17 cellular contexts compared by ENCODE assay signal in the genomic region with DNA sequence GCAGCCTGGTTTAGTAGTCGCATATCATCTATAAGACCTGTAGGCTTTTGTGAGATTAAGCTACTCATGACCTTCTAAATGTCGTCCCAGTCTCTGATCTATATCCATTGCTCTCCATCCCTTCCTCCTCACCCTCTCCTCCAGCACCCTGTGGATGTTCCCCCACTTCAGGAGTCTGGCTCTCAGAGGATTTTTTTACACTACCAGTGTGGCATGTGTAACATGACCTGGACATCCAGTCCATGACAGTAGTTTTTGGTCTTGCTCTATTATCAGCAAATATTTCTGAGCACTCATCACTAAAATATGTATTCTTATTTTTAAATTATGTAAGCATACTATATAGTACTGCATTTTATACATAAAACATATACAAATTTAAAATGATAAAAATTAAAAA.
"Had no signal": no experiment of that assay in that cellular context is flagged by ENCODE, and none has a peak within 500 bp of the region (broad histone marks: within the 10 kb centered on the region; RNA-seq: fewer than 3 reads in every experiment).

No MANE protein-coding gene starts in this region.

- ATAC-seq: natural killer cell treated with Interleukin-12 subunit alpha and Interleukin-12 subunit beta and Interleukin-15 and Interleukin-18, amount 100 ng/mL, for 72 hours had no signal

- H3K27me3 Mint-ChIP-seq: activated naive CD8-positive, alpha-beta T cell treated with anti-CD3 and anti-CD28 coated beads for 36 hours; brain had no signal

- DNase-seq: activated CD4-positive, alpha-beta T cell treated with anti-CD3 and anti-CD28 coated beads, Interleukin-2, amount 10 ng/mL, durations not matched to agents 24 days and 14 days; activated CD8-positive, alpha-beta memory T cell treated with anti-CD3 and anti-CD28 coated beads for 24 hours; activated gamma-delta T cell treated with Interleukin-2 at 50 U/mL for 16 hours; activated naive CD8-positive, alpha-beta T cell treated with anti-CD3 and anti-CD28 coated beads for 36 hours; amygdala; effector CD4-positive, alpha-beta T cell; esophagus squamous epithelium; glutamatergic neuron; kidney glomerular epithelial cell; mesendoderm; nucleus accumbens; T-helper 2 cell; upper lobe of left lung had no signal

- H3K9me3 Mint-ChIP-seq: central memory CD8-positive, alpha-beta T cell; natural killer cell treated with Interleukin-12 subunit alpha and Interleukin-12 subunit beta and Interleukin-15 and Interleukin-18, amount 100 ng/mL, for 72 hours had no signal

- H3K4me3 Mint-ChIP-seq: activated CD4-positive, alpha-beta T cell treated with anti-CD3 and anti-CD28 coated beads, Interleukin-2, amount 10 ng/mL, durations not matched to agents 24 days and 14 days; activated naive CD8-positive, alpha-beta T cell treated with anti-CD3 and anti-CD28 coated beads for 36 hours; brain; central memory CD8-positive, alpha-beta T cell; natural killer cell treated with Interleukin-12 subunit alpha and Interleukin-12 subunit beta and Interleukin-15 and Interleukin-18, amount 100 ng/mL, for 72 hours; stimulated activated naive CD8-positive, alpha-beta T cell treated with anti-CD3 and anti-CD28 coated beads, Interleukin-15, Interleukin-2, amounts not matched to agents 100 ng/mL and 50 ng/mL, for 24 hours had no signal

- H3K27ac Mint-ChIP-seq: activated CD4-positive, alpha-beta T cell treated with anti-CD3 and anti-CD28 coated beads, Interleukin-2, amount 10 ng/mL, durations not matched to agents 24 days and 14 days; activated naive CD8-positive, alpha-beta T cell treated with anti-CD3 and anti-CD28 coated beads for 36 hours; brain; natural killer cell treated with Interleukin-12 subunit alpha and Interleukin-12 subunit beta and Interleukin-15 and Interleukin-18, amount 100 ng/mL, for 72 hours; stimulated activated naive CD8-positive, alpha-beta T cell treated with anti-CD3 and anti-CD28 coated beads, Interleukin-15, Interleukin-2, amounts not matched to agents 100 ng/mL and 50 ng/mL, for 24 hours had no signal
